ENCODE assay signal across 9 cellular contexts in genomic region chrX:132791725-132792124, GRCh38.
"Had no signal": no experiment of that assay in that cellular context is flagged by ENCODE, and none has a peak within 500 bp of the region (broad histone marks: within the 10 kb centered on the region; RNA-seq: fewer than 3 reads in every experiment).

No MANE protein-coding gene starts in this region.

- H3K36me3 Mint-ChIP-seq: IgD-negative memory B cell had no signal

- H3K9me3 Mint-ChIP-seq: H9 had no signal

- H3K27ac Mint-ChIP-seq: H9, IgD-negative memory B cell had no signal

- ATAC-seq: HepG2 had no signal

- H3K4me3 ChIP-seq: GM23248 had no signal

- DNase-seq: GM23248, GOT3, H9, HCEC 1CT, KBM-7 had no signal

- H2AFZ ChIP-seq: GM23248 had no signal

- H3K27ac ChIP-seq: GM23248 had no signal

- H3K4me3 Mint-ChIP-seq: H9, IgD-negative memory B cell had no signal

- FAIRE-seq: H54, HepG2, HTR-8/SVneo had no signal

- H3K9ac ChIP-seq: GM23248 had no signal
